8 cellular contexts compared by ENCODE assay signal in genomic region chr11:65425971-65426838, GRCh38. TPM values are rescaled to one million over a fixed set of nuclear protein-coding genes. Genes with fewer than 3 reads are reported as not detected.
A peak's percentile ranks its signal among the peaks of the same experiment; 100 is the strongest.
DNase-seq lines count a peak whose midpoint lies in the region; ATAC-seq and TF ChIP-seq lines count a peak whose summit lies in the region.

No MANE protein-coding gene starts in this region.

- H3K4me1 ChIP-seq in lung (ENCODE audit: control insufficient read depth in 2 of 2, insufficient read depth in 2 of 2, low read length in 2 of 2) (peaks cover 0 to 7% of the 10 kb centered on the region in 2 donors), transverse colon (peaks cover 12 to 53% (median 44%) of the 10 kb centered on the region in 4 donors)

- peak; percentile 98 to 99 for DNase-seq in AML-193 (lab: John Stamatoyannopoulos, UW)
- DNase-seq in GM20000 (ENCODE audit: low spot score), result peak; percentile 68
- peak; percentile 88 for DNase-seq in RPMI7951 (ENCODE audit: low read depth)
- peak; percentile 78 for DNase-seq in central memory CD4-positive, alpha-beta T cell
- DNase-seq in lung (ENCODE audit: low spot score), result no peak
- peak; percentile 60 for DNase-seq in transverse colon
- DNase-seq in NCI-H446 treated with DMSO at 0.1 percent for 48 hours (lab: John Stamatoyannopoulos, UW), result no peak
- DNase-seq in amniotic stem cell (lab: John Stamatoyannopoulos, UW), result no peak

- H3K4me3 ChIP-seq in lung (peak overlapping the region; percentile 68), transverse colon (peak overlapping the region; percentile 73 to 90 (median 78))

- intact Hi-C loops in transverse colon (cut with DNase I; ENCODE audit: low total_unique reads), result loop anchor here (1.0 kb wide), 1 partner anchor 56 kb away; no protein-coding TSS in a partner anchor

- TF ChIP-seq EP300 in transverse colon (IDR thresholded peaks at IDR 0.05; ENCODE audit: low read depth), result no peak

- in situ Hi-C loops in transverse colon (cut with MboI; ENCODE audit: low pct_ligation_motif_present in 1 of 4, low pct_unique_long_range_greater_than_20kb in 1 of 4, low sequenced_read_pairs in 3 of 4), result loop anchor here in 2 of 4 donors (10.0 kb wide), 1 partner anchor 79 kb away; no protein-coding TSS in a partner anchor

- no peak for TF ChIP-seq CTCF in GM20000 (IDR thresholded peaks at IDR 0.05; ENCODE audit: extremely low read depth, missing control alignments)
- no peak for TF ChIP-seq CTCF in lung (IDR thresholded peaks at IDR 0.05; ENCODE audit: control extremely low read depth, extremely low read depth)
- TF ChIP-seq CTCF in transverse colon (IDR thresholded peaks at IDR 0.05), result no peak

- WGBS in lung, 2 donors, result 1 to 3% methylated on average over 9 of the region's 9 CpGs
- 0 to 3% methylated on average over 9 of the region's 9 CpGs for WGBS in transverse colon (ENCODE audit: low coverage in 1 of 2), 2 donors

- TF ChIP-seq POLR2A in transverse colon (IDR thresholded peaks at IDR 0.05), result peak; percentile 43

- H3K9me3 ChIP-seq in lung (ENCODE audit: control insufficient read depth in 2 of 2, insufficient read depth in 1 of 2, low read length in 1 of 2) (no peaks in the 10 kb centered on the region), transverse colon (no peaks in the 10 kb centered on the region)

- peaks cover 0 to 6% of the 10 kb centered on the region in 2 donors for H3K36me3 ChIP-seq in lung (ENCODE audit: control insufficient read depth in 2 of 2, insufficient read depth in 2 of 2, low read length in 2 of 2)
- H3K36me3 ChIP-seq in transverse colon, result peaks cover 0 to 14% (median 0%) of the 10 kb centered on the region in 4 donors

- H3K27me3 ChIP-seq in lung (ENCODE audit: control insufficient read depth, insufficient read depth), result no peaks in the 10 kb centered on the region
- no peaks in the 10 kb centered on the region for H3K27me3 ChIP-seq in transverse colon

- H3K27ac ChIP-seq in lung (ENCODE audit: low read depth in 1 of 2, low read length in 1 of 2), result peak overlapping the region; percentile 90 to 91
- H3K27ac ChIP-seq in transverse colon, result peak overlapping the region; percentile 100

- ATAC-seq in lung (ENCODE audit: insufficient read depth, low FRiP score), result no peak

RNA-seq across cellular contexts. Expression of gene NEAT1, which starts 3.6 kb away (rescaled TPM):
- 3.5 and 4.7 TPM in 2 replicates for total RNA-seq in RPMI7951 (2014; rRNA removed; shearing (Covaris generic))
- total RNA-seq in lung (100 to 1,000 TPM; 518 to 912 TPM), transverse colon (100 to 1,000 TPM; 370 to 782 (median 680) TPM)
- polyA plus RNA-seq in lung, result 1,000 to 10,000 TPM in 1 of 2 donors, 100 to 1,000 TPM in 1; 481 to 1,176 TPM

RNA-seq across cellular contexts. Expression of gene FRMD8, which starts 39.8 kb away (rescaled TPM):
- total RNA-seq in RPMI7951 (2014; rRNA removed; shearing (Covaris generic)), result 21.9 and 43.8 TPM in 2 replicates
- 10 to 100 TPM; 18.5 to 39.9 TPM for total RNA-seq in lung
- polyA plus RNA-seq in lung, result 10 to 100 TPM; 15.8 to 25.7 TPM
- 100 to 1,000 TPM in 3 of 4 donors, 10 to 100 TPM in 1; 64.3 to 164 (median 128) TPM for total RNA-seq in transverse colon

RNA-seq across cellular contexts. Expression of gene SLC25A45, which starts 43.8 kb away (rescaled TPM):
- total RNA-seq in RPMI7951 (2014; rRNA removed; shearing (Covaris generic)), result 0.48 and 0.68 TPM in 2 replicates
- total RNA-seq in lung (10 to 100 TPM in 1 of 2 donors, 1 to 10 TPM in 1; 7.3 to 15.6 TPM), transverse colon (1 to 10 TPM; 2.2 to 5.6 (median 5.2) TPM)
- 1 to 10 TPM; 5.5 to 9.0 TPM for polyA plus RNA-seq in lung

Comparison
In these comparisons a context has a peak if more than half of its experiments do, and no peak if none do; other contexts are left out.
1. DNase-seq: peak in AML-193 (2 of 2), GM20000 (single experiment), RPMI7951 (single experiment), central memory CD4-positive, alpha-beta T cell (single experiment) and transverse colon (single experiment); none in lung (single experiment), NCI-H446 treated with DMSO at 0.1 percent for 48 hours (single experiment) and amniotic stem cell (single experiment).
2. RNA of gene NEAT1, which starts 3.6 kb away (total RNA-seq): 518 to 912 TPM in lung and 370 to 782 TPM in transverse colon; 3.5 to 4.7 TPM in RPMI7951; every median in the first group is over 10 times any median in the second.